ENCODE assay signal across 28 cellular contexts in the genomic region with DNA sequence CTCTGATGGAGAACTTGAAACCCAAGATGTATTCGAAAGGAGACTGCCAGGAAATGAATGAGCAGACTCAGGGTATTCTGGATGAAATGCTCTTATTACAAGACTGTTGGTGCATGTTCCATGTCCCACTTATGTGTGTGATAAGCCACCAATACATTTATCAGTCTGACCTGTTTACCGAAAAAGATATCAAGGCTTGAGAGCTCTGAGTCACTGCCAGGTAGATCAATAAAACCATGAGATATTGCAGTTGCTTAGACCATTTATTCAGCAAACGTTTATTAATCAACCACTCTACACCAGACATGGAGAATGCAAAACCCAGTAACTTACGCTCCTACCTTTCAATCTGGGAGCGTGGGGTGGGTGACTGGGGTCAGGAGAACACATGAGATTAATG. TPM values are rescaled to one million over a fixed set of nuclear protein-coding genes. Genes with fewer than 3 reads are reported as not detected.
"Had no signal": no experiment of that assay in that cellular context is flagged by ENCODE, and none has a peak within 500 bp of the region (broad histone marks: within the 10 kb centered on the region; RNA-seq: fewer than 3 reads in every experiment).

No MANE protein-coding gene starts in this region.

- H3K27ac ChIP-seq: neutrophil, ovary, psoas muscle, right lobe of liver, sigmoid colon, spleen, suprapubic skin, testis, tibial artery, transverse colon, upper lobe of right lung, uterus had no signal

- H3K9me3 ChIP-seq: neutrophil, ovary, psoas muscle, right lobe of liver, sigmoid colon, spleen, suprapubic skin, testis, tibial artery, transverse colon, upper lobe of right lung, uterus had no signal

- H3K4me3 ChIP-seq: ovary, psoas muscle, right lobe of liver, sigmoid colon, smooth muscle cell, spleen, suprapubic skin, testis, tibial artery, transverse colon, upper lobe of right lung, uterus had no signal

- ATAC-seq: naive thymus-derived CD8-positive, alpha-beta T cell; psoas muscle; right cardiac atrium; stimulated activated memory B cell treated with anti-CD40 and anti-IgM and Interleukin-4, amounts not matched to agents 10 μg/mL and 1 μg/mL and 100 μg/mL, for 72 hours; stimulated activated naive CD8-positive, alpha-beta T cell treated with anti-CD3 and anti-CD28 coated beads, Interleukin-15, amount 100 ng/mL, for 72 hours; stimulated activated naive CD8-positive, alpha-beta T cell treated with anti-CD3 and anti-CD28 coated beads, Interleukin-15, Interleukin-2, amounts not matched to agents 100 U/mL and 50 U/mL, for 24 hours; upper lobe of right lung had no signal

- DNase-seq: naive B cell; naive thymus-derived CD8-positive, alpha-beta T cell; nephron progenitor cell; nucleus accumbens; ovary; psoas muscle; right cardiac atrium; right lobe of liver; sigmoid colon; spleen; stimulated activated CD4-positive, alpha-beta T cell treated with anti-CD3 and anti-CD28 coated beads, Interleukin-12 subunit alpha, Interleukin-12 subunit beta, amount 100 ng/mL, for 4 hours; stimulated activated CD4-positive, alpha-beta T cell treated with anti-CD3 and anti-CD28 coated beads, Interleukin-1b, Interleukin-23, amount 100 ng/mL, for 48 hours; stimulated activated CD4-positive, alpha-beta T cell treated with anti-CD3 and anti-CD28 coated beads, Interleukin-4, amount 100 ng/mL, for 1 hour; stimulated activated CD4-positive, alpha-beta T cell treated with anti-CD3 and anti-CD28 coated beads, Interleukin-4, amount 100 ng/mL, for 4 hours; stimulated activated CD8-positive, alpha-beta memory T cell treated with anti-CD3 and anti-CD28 coated beads, Interleukin-4, amount 100 ng/mL, for 48 hours; stimulated activated naive CD4-positive, alpha-beta T cell; stimulated activated naive CD8-positive, alpha-beta T cell treated with anti-CD3 and anti-CD28 coated beads, Interleukin-15, amount 100 ng/mL, for 72 hours; stimulated activated naive CD8-positive, alpha-beta T cell treated with anti-CD3 and anti-CD28 coated beads, Interleukin-15, Interleukin-2, amounts not matched to agents 100 U/mL and 50 U/mL, for 24 hours; substantia nigra; testis; tibial artery; transverse colon; upper lobe of right lung; uterus had no signal

- H3K27me3 ChIP-seq: ovary, right lobe of liver, sigmoid colon, suprapubic skin, testis, tibial artery, transverse colon, upper lobe of right lung, uterus had no signal

- H3K4me1 ChIP-seq: psoas muscle, right lobe of liver, sigmoid colon, spleen, suprapubic skin, testis, tibial artery, transverse colon, upper lobe of right lung, uterus had no signal

- H3K36me3 ChIP-seq: neutrophil, ovary, right lobe of liver, sigmoid colon, spleen, suprapubic skin, tibial artery, transverse colon, uterus had no signal

RNA-seq across cellular contexts. Expression of gene CEMIP, which starts 17.3 kb away (rescaled TPM):
- total RNA-seq: naive thymus-derived CD8-positive, alpha-beta T cell had no signal
